ENCODE assay signal across 8 cellular contexts in genomic region chrX:103175944-103176753, GRCh38. TPM values are rescaled to one million over a fixed set of nuclear protein-coding genes. Genes with fewer than 3 reads are reported as not detected.
A peak's percentile ranks its signal among the peaks of the same experiment; 100 is the strongest.
DNase-seq lines count a peak whose midpoint lies in the region; ATAC-seq, FAIRE-seq and TF ChIP-seq lines count a peak whose summit lies in the region.

No MANE protein-coding gene starts in this region.

- TF ChIP-seq CTCF in HEK293 (tag by site-specific recombination; IDR thresholded peaks at IDR 0.05) (peak; percentile 66; the same call in 1 of the 2 replicates), dorsolateral prefrontal cortex (IDR thresholded peaks at IDR 0.05 in 54 of 56, conservative IDR thresholded peaks at IDR 0.05 in 2 of 56; ENCODE audit: low read depth in 1 of 56, partially characterized antibody in 56 of 56) (peak; percentile 14 to 84 (median 74))

- peak; percentile 94 for FAIRE-seq in G401.6 (lab: Jason Lieb, UNC)

- intact Hi-C loops in dorsolateral prefrontal cortex (cut with DNase I) = loop anchor here in 1 of 2 donors (5.0 kb wide), 1 partner anchor 224 kb away; no protein-coding TSS in a partner anchor

- POLR2A ChIA-PET in HEK293 (lab: Yijun Ruan, JAX) = no interaction called here

- no peaks in the 10 kb centered on the region for H3K4me1 ChIP-seq in HEK293 (ENCODE audit: control insufficient read depth, insufficient read depth, low read length)

- CTCF ChIA-PET in HEK293 (lab: Yijun Ruan, JAX) = interaction anchor here (0.5 to 4.7 kb wide), 18 partner anchors 10 to 1095 kb away, joined by 3 to 49 read pairs (median 4); no protein-coding TSS in a partner anchor

- ATAC-seq in HG03469 (IDR thresholded peaks at IDR 0.05; ENCODE audit: unreplicated experiment) = no peak

- no peaks in the 10 kb centered on the region for H3K36me3 ChIP-seq in HEK293 (ENCODE audit: control insufficient read depth in 2 of 2, insufficient read depth in 1 of 2, low read length in 2 of 2)

- H3K27ac ChIP-seq in HEK293 (ENCODE audit: extremely low read depth, low read depth, low read length) = no peak overlapping the region
- no peak overlapping the region for H3K27ac ChIP-seq in dorsolateral prefrontal cortex

- peak; percentile 68 for DNase-seq in NCI-H2107 treated with DMSO at 0.1 percent for 48 hours (lab: John Stamatoyannopoulos, UW; ENCODE audit: unreplicated experiment)
- peak; percentile 64 to 68 for DNase-seq in activated CD4-positive, alpha-beta T cell treated with anti-CD3 and anti-CD28 coated beads, Interleukin-2, amount 50 U/mL, for 48 hours
- peak in 9 of 10 donors; percentile 39 to 79 (median 62) for DNase-seq in dorsolateral prefrontal cortex
- peak; percentile 50 for DNase-seq in medulla oblongata (ENCODE audit: extremely low spot score)
- peak; percentile 76 for DNase-seq in stimulated activated CD8-positive, alpha-beta memory T cell treated with anti-CD3 and anti-CD28 coated beads, Interleukin-4, amount 100 ng/mL, for 48 hours

- H3K27me3 ChIP-seq in dorsolateral prefrontal cortex = peaks cover 0 to 90% (median 32%) of the 10 kb centered on the region in 45 donors

- H3K4me3 ChIP-seq in HEK293 (ENCODE audit: low read depth, low read length) (peak overlapping the region; percentile 21), dorsolateral prefrontal cortex (peak overlapping the region in 47 of 59 donors; percentile 4 to 58 (median 36))

- H3K9me3 ChIP-seq in HEK293 (ENCODE audit: control insufficient read depth, insufficient read depth, low read depth, low read length) = no peaks in the 10 kb centered on the region

TF ChIP-seq in HEK293, 187 proteins besides CTCF, POLR2A, EP300 and RAD21:
- no peak for TF ChIP-seq ZNF2 (tag by site-specific recombination; IDR thresholded peaks at IDR 0.05)
- no peak for TF ChIP-seq ZNF658 (tag by site-specific recombination; IDR thresholded peaks at IDR 0.05)
- peak; percentile 93 for TF ChIP-seq ZNF654 (tag by site-specific recombination; IDR thresholded peaks at IDR 0.05; ENCODE audit: low read depth)
- peak; percentile 87; the same call in 1 of the 2 replicates for TF ChIP-seq TCF7L2 (IDR thresholded peaks at IDR 0.05; ENCODE audit: borderline replicate concordance, low read depth, low read length)
- TF ChIP-seq, protein P1, sequence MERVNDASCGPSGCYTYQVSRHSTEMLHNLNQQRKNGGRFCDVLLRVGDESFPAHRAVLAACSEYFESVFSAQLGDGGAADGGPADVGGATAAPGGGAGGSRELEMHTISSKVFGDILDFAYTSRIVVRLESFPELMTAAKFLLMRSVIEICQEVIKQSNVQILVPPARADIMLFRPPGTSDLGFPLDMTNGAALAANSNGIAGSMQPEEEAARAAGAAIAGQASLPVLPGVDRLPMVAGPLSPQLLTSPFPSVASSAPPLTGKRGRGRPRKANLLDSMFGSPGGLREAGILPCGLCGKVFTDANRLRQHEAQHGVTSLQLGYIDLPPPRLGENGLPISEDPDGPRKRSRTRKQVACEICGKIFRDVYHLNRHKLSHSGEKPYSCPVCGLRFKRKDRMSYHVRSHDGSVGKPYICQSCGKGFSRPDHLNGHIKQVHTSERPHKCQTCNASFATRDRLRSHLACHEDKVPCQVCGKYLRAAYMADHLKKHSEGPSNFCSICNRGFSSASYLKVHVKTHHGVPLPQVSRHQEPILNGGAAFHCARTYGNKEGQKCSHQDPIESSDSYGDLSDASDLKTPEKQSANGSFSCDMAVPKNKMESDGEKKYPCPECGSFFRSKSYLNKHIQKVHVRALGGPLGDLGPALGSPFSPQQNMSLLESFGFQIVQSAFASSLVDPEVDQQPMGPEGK (tag by site-specific recombination; IDR thresholded peaks at IDR 0.05) = no peak
- TF ChIP-seq, protein P2, sequence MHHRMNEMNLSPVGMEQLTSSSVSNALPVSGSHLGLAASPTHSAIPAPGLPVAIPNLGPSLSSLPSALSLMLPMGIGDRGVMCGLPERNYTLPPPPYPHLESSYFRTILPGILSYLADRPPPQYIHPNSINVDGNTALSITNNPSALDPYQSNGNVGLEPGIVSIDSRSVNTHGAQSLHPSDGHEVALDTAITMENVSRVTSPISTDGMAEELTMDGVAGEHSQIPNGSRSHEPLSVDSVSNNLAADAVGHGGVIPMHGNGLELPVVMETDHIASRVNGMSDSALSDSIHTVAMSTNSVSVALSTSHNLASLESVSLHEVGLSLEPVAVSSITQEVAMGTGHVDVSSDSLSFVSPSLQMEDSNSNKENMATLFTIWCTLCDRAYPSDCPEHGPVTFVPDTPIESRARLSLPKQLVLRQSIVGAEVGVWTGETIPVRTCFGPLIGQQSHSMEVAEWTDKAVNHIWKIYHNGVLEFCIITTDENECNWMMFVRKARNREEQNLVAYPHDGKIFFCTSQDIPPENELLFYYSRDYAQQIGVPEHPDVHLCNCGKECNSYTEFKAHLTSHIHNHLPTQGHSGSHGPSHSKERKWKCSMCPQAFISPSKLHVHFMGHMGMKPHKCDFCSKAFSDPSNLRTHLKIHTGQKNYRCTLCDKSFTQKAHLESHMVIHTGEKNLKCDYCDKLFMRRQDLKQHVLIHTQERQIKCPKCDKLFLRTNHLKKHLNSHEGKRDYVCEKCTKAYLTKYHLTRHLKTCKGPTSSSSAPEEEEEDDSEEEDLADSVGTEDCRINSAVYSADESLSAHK (tag by site-specific recombination; IDR thresholded peaks at IDR 0.05) = no peak
- TF ChIP-seq ZBTB17 (tag by site-specific recombination; IDR thresholded peaks at IDR 0.05) = peak; percentile 94
- TF ChIP-seq TRIM28 (IDR thresholded peaks at IDR 0.05; ENCODE audit: borderline replicate concordance, low read length) = 0 out of 2 replicates have a peak, but pooled peaks have one; percentile 41
- TF ChIP-seq ZNF660 (tag by site-specific recombination; IDR thresholded peaks at IDR 0.05) = 0 out of 2 replicates have a peak, but pooled peaks have one; percentile 24
- no peak for TF ChIP-seq ZNF16 (tag by site-specific recombination; IDR thresholded peaks at IDR 0.05; ENCODE audit: low read depth)
- peak; percentile 65 for TF ChIP-seq ZNF341 (tag by site-specific recombination; IDR thresholded peaks at IDR 0.05; ENCODE audit: low read depth)

RNA-seq across cellular contexts. Expression of gene BEX4, which starts 38.8 kb away (rescaled TPM):
- total RNA-seq in dorsolateral prefrontal cortex = 100 to 1,000 TPM in 113 of 120 experiments, 10 to 100 TPM in 7; 48.8 to 251 (median 170) TPM
